ENCODE assay signal across 17 cellular contexts in genomic region chr17:31385428-31386285, GRCh38.
"Had no signal": no experiment of that assay in that cellular context is flagged by ENCODE, and none has a peak within 500 bp of the region (broad histone marks: within the 10 kb centered on the region; RNA-seq: fewer than 3 reads in every experiment).

No MANE protein-coding gene starts in this region.

- H3K36me3 ChIP-seq: ovary had no signal

- H3K4me3 ChIP-seq: lung, ovary, stomach had no signal

- H3K9me3 ChIP-seq: ovary, stomach had no signal

- H3K4me1 ChIP-seq: foreskin keratinocyte had no signal

- ATAC-seq: foreskin keratinocyte; sciatic nerve; stimulated activated effector memory CD8-positive, alpha-beta T cell treated with anti-CD3 and anti-CD28 coated beads, Interleukin-12 subunit alpha, Interleukin-12 subunit beta, amount 100 ng/mL, for 72 hours had no signal

- H3K27ac Mint-ChIP-seq: activated naive CD4-positive, alpha-beta T cell treated with anti-CD3 and anti-CD28 coated beads, Interleukin-2, amount 50 U/mL, for 24 hours had no signal

- H3K27ac ChIP-seq: foreskin keratinocyte, ovary, stomach had no signal

- H3K4me3 Mint-ChIP-seq: activated naive CD4-positive, alpha-beta T cell treated with anti-CD3 and anti-CD28 coated beads, Interleukin-2, amount 50 U/mL, for 24 hours; stimulated activated effector memory CD8-positive, alpha-beta T cell treated with anti-CD3 and anti-CD28 coated beads, Interleukin-12 subunit alpha, Interleukin-12 subunit beta, amount 100 ng/mL, for 72 hours had no signal

- H3K9me3 Mint-ChIP-seq: activated naive CD4-positive, alpha-beta T cell treated with anti-CD3 and anti-CD28 coated beads, Interleukin-2, amount 50 U/mL, for 24 hours; stimulated activated effector memory CD8-positive, alpha-beta T cell treated with anti-CD3 and anti-CD28 coated beads, Interleukin-12 subunit alpha, Interleukin-12 subunit beta, amount 100 ng/mL, for 72 hours had no signal

- H3K36me3 Mint-ChIP-seq: activated naive CD4-positive, alpha-beta T cell treated with anti-CD3 and anti-CD28 coated beads, Interleukin-2, amount 50 U/mL, for 24 hours; stimulated activated effector memory CD8-positive, alpha-beta T cell treated with anti-CD3 and anti-CD28 coated beads, Interleukin-12 subunit alpha, Interleukin-12 subunit beta, amount 100 ng/mL, for 72 hours had no signal

- DNase-seq: activated CD4-positive, alpha-beta T cell treated with anti-CD3 and anti-CD28 coated beads, Interleukin-2, amount 50 U/mL, for 1 hour; activated CD4-positive, CD25-positive, alpha-beta regulatory T cell treated with anti-CD3 and anti-CD28 coated beads, Interleukin-2, amount 50 U/mL, for 72 hours; activated gamma-delta T cell; effector CD4-positive, alpha-beta T cell; foreskin keratinocyte; hippocampal formation; midbrain; ovary; stimulated activated CD4-positive, alpha-beta T cell treated with anti-CD3 and anti-CD28 coated beads, Interleukin-4, amount 100 ng/mL, for 24 hours; stomach; T-helper 1 cell; T-helper 9 cell; trophoblast cell had no signal
